In genomic region chr15:62067448-62068044, GRCh38 we compare ENCODE assay signal across 8 cellular contexts. TPM values are rescaled to one million over a fixed set of nuclear protein-coding genes. Genes with fewer than 3 reads are reported as not detected.
A peak's percentile ranks its signal among the peaks of the same experiment; 100 is the strongest.
DNase-seq lines count a peak whose midpoint lies in the region; ATAC-seq and TF ChIP-seq lines count a peak whose summit lies in the region.

No MANE protein-coding gene starts in this region.

- H3K27ac ChIP-seq in liver (ENCODE audit: low read depth in 1 of 2, low read length in 2 of 2), result peak overlapping the region; percentile 43 to 71

- WGBS in liver, result 6% methylated on average over 62 of the region's 62 CpGs

- H3K9me3 ChIP-seq in liver (ENCODE audit: control insufficient read depth in 4 of 4, low read length in 3 of 4), result no peaks in the 10 kb centered on the region

- no peak for TF ChIP-seq CTCF in cardiac fibroblast (IDR thresholded peaks at IDR 0.05; ENCODE audit: low read depth, low read length)
- no peak for TF ChIP-seq CTCF in liver (IDR thresholded peaks at IDR 0.05; ENCODE audit: low read depth, low read length, missing input control)

- H3K27me3 ChIP-seq in liver (ENCODE audit: control insufficient read depth in 4 of 4, insufficient read depth in 4 of 4, low read length in 3 of 4), result no peaks in the 10 kb centered on the region

- peaks cover 7 to 23% (median 16%) of the 10 kb centered on the region in 4 donors for H3K4me1 ChIP-seq in liver (ENCODE audit: control insufficient read depth in 4 of 4, insufficient read depth in 4 of 4, low read length in 3 of 4)

- H3K4me3 ChIP-seq in cardiac fibroblast (replicated peaks in 1 of 2; ENCODE audit: low read depth in 2 of 2, low read length in 2 of 2) (peak overlapping the region; percentile 50 to 53), liver (ENCODE audit: low read depth in 1 of 3, low read length in 3 of 3) (peak overlapping the region; percentile 31 to 66 (median 44))

- H3K36me3 ChIP-seq in liver (ENCODE audit: control insufficient read depth in 4 of 4, insufficient read depth in 3 of 4, low read depth in 1 of 4, low read length in 3 of 4), result no peaks in the 10 kb centered on the region

- DNase-seq in activated gamma-delta T cell (lab: John Stamatoyannopoulos, UW) (peak; percentile 15), activated gamma-delta T cell treated with Interleukin-2 at 50 U/mL for 16 hours (no peak), cardiac fibroblast (ENCODE audit: low read depth in 2 of 2) (peak; percentile 19 to 43), cerebellum (ENCODE audit: low spot score) (no peak), RKO (ENCODE audit: low spot score) (no peak)
- peak; percentile 45 for DNase-seq in stimulated activated CD8-positive, alpha-beta memory T cell treated with anti-CD3 and anti-CD28 coated beads, Interleukin-4, amount 100 ng/mL, for 48 hours

- peak; percentile 11; the same call in 2 of the 3 replicates for ATAC-seq in SK-N-SH treated with all-trans-retinoic acid at 6 μM for 48 hours

- TF ChIP-seq RAD21 in liver (IDR thresholded peaks at IDR 0.05), result no peak

- no peak overlapping the region for H3K9ac ChIP-seq in liver (ENCODE audit: low read depth in 1 of 2, low read length in 2 of 2)

TF ChIP-seq in SK-N-SH treated with all-trans-retinoic acid at 6 μM for 48 hours, 23 proteins besides CTCF, POLR2A, EP300 and RAD21:
- TF ChIP-seq CREB5 (CRISPR knock-in tag; IDR thresholded peaks at IDR 0.05; ENCODE audit: low read depth) (no peak), CSRNP3 (CRISPR knock-in tag; IDR thresholded peaks at IDR 0.05) (no peak), PPARA (CRISPR knock-in tag; IDR thresholded peaks at IDR 0.05; ENCODE audit: borderline replicate concordance) (no peak), OSR1 (CRISPR knock-in tag; IDR thresholded peaks at IDR 0.05) (no peak), SNAI2 (CRISPR knock-in tag; IDR thresholded peaks at IDR 0.05) (no peak), ISL1 (CRISPR knock-in tag; IDR thresholded peaks at IDR 0.05) (no peak), ZNF70 (CRISPR knock-in tag; IDR thresholded peaks at IDR 0.05) (no peak), TOX (CRISPR knock-in tag; IDR thresholded peaks at IDR 0.05; ENCODE audit: borderline replicate concordance) (no peak), BACH2 (CRISPR knock-in tag; IDR thresholded peaks at IDR 0.05; ENCODE audit: borderline replicate concordance) (no peak), PATZ1 (CRISPR knock-in tag; IDR thresholded peaks at IDR 0.05; ENCODE audit: borderline replicate concordance) (no peak), TCF4 (CRISPR knock-in tag; IDR thresholded peaks at IDR 0.05; ENCODE audit: borderline replicate concordance) (no peak), ZNF8 (CRISPR knock-in tag; IDR thresholded peaks at IDR 0.05) (no peak)

TF ChIP-seq in liver, 16 proteins besides CTCF, POLR2A, EP300 and RAD21:
- no peak for TF ChIP-seq NR2F2 (IDR thresholded peaks at IDR 0.05)
- TF ChIP-seq SP1 (IDR thresholded peaks at IDR 0.05), result no peak
- no peak for TF ChIP-seq ZBTB33 (IDR thresholded peaks at IDR 0.05)
- TF ChIP-seq GABPA (IDR thresholded peaks at IDR 0.05 in 1 of 2, conservative IDR thresholded peaks at IDR 0.05 in 1 of 2), result no peak
- TF ChIP-seq MAX (IDR thresholded peaks at IDR 0.05), result no peak
- no peak for TF ChIP-seq YY1 (IDR thresholded peaks at IDR 0.05)

RNA-seq across cellular contexts. Expression of gene C2CD4A, which starts 0.8 kb away (rescaled TPM):
- under 1 TPM in 1 of 2 donors, not detected in 1; under 0.01 TPM for total RNA-seq in liver
- under 1 TPM in 1 of 2 donors, not detected in 1; 0.02 TPM for polyA plus RNA-seq in liver
- 0.73 TPM for total RNA-seq in cerebellum

RNA-seq across cellular contexts. Expression of gene VPS13C, which starts 7.3 kb away (rescaled TPM):
- 10 to 100 TPM; 25.8 to 42.0 TPM for total RNA-seq in liver
- 1 to 10 TPM; 5.4 to 9.1 TPM for polyA plus RNA-seq in liver
- 150 TPM for total RNA-seq in cerebellum

Comparison
In these comparisons a context has a peak if more than half of its experiments do, and no peak if none do; other contexts are left out.
1. DNase-seq: peak in activated gamma-delta T cell (single experiment), cardiac fibroblast (2 of 2) and stimulated activated CD8-positive, alpha-beta memory T cell treated with anti-CD3 and anti-CD28 coated beads, Interleukin-4, amount 100 ng/mL, for 48 hours (single experiment); none in activated gamma-delta T cell treated with Interleukin-2 at 50 U/mL for 16 hours (single experiment), cerebellum (single experiment) and RKO (single experiment).